ENCODE assay signal across 11 cellular contexts in genomic region chr10:16996530-16996964, GRCh38.
DNase-seq lines count a peak whose midpoint lies in the region; ATAC-seq and TF ChIP-seq lines count a peak whose summit lies in the region.
"Had no signal": no experiment of that assay in that cellular context is flagged by ENCODE, and none has a peak within 500 bp of the region (broad histone marks: within the 10 kb centered on the region; RNA-seq: fewer than 3 reads in every experiment).

No MANE protein-coding gene starts in this region.

- H3K9me3 ChIP-seq in CD8-positive, alpha-beta T cell (ENCODE audit: low read length), result no peaks in the 10 kb centered on the region

- peaks cover 15% of the 10 kb centered on the region for H3K4me1 ChIP-seq in CD8-positive, alpha-beta T cell (ENCODE audit: insufficient read depth, low read length)

- TF ChIP-seq CTCF in CD8-positive, alpha-beta T cell (IDR thresholded peaks at IDR 0.05), result no peak
- TF ChIP-seq CTCF in progenitor cell of endocrine pancreas (IDR thresholded peaks at IDR 0.05; ENCODE audit: unreplicated experiment) (no peak), GM10248 (IDR thresholded peaks at IDR 0.05; ENCODE audit: control extremely low read depth, extremely low read depth, low read depth, missing control alignments) (no peak)

- H3K27me3 Mint-ChIP-seq in CD8-positive, alpha-beta T cell (ENCODE audit: low read depth), result no peaks in the 10 kb centered on the region
- no peaks in the 10 kb centered on the region for H3K27me3 Mint-ChIP-seq in progenitor cell of endocrine pancreas

- H3K4me3 Mint-ChIP-seq in CD8-positive, alpha-beta T cell, result no peak overlapping the region
- no peak overlapping the region for H3K4me3 Mint-ChIP-seq in progenitor cell of endocrine pancreas (ENCODE audit: low read depth)
- H3K4me3 Mint-ChIP-seq: activated CD8-positive, alpha-beta T cell treated with anti-CD3 and anti-CD28 coated beads, Interleukin-2, amount 10 ng/mL, durations not matched to agents 7 days and 5 days had no signal

- no peak overlapping the region for H3K27ac Mint-ChIP-seq in CD8-positive, alpha-beta T cell
- H3K27ac Mint-ChIP-seq in progenitor cell of endocrine pancreas, result peak overlapping the region; percentile 8
- H3K27ac Mint-ChIP-seq: activated CD8-positive, alpha-beta T cell treated with anti-CD3 and anti-CD28 coated beads, Interleukin-2, amount 10 ng/mL, durations not matched to agents 7 days and 5 days had no signal

- POLR2A ChIA-PET in CD8-positive, alpha-beta T cell (lab: Charles Lee), result interaction anchor here (0.9 to 1.1 kb wide), 2 partner anchors 233 to 234 kb away, joined by 3 read pairs; no protein-coding TSS in a partner anchor
- POLR2A ChIA-PET in GM10248 (lab: Yijun Ruan, JAX), result no interaction called here

- H3K4me3 ChIP-seq in CD8-positive, alpha-beta T cell (ENCODE audit: low read depth, low read length), result no peak overlapping the region

- no peaks in the 10 kb centered on the region for H3K36me3 ChIP-seq in CD8-positive, alpha-beta T cell (ENCODE audit: insufficient read depth, low read length)

- no peaks in the 10 kb centered on the region for H3K9me3 Mint-ChIP-seq in CD8-positive, alpha-beta T cell
- H3K9me3 Mint-ChIP-seq in progenitor cell of endocrine pancreas (ENCODE audit: low read depth), result peaks cover 6% of the 10 kb centered on the region

- H3K27me3 ChIP-seq in CD8-positive, alpha-beta T cell (ENCODE audit: insufficient read depth, low read length), result no peaks in the 10 kb centered on the region

- no peaks in the 10 kb centered on the region for H3K36me3 Mint-ChIP-seq in CD8-positive, alpha-beta T cell
- no peaks in the 10 kb centered on the region for H3K36me3 Mint-ChIP-seq in progenitor cell of endocrine pancreas (ENCODE audit: insufficient read depth)

- H3K4me1 Mint-ChIP-seq in CD8-positive, alpha-beta T cell (ENCODE audit: low read depth), result peaks cover 16% of the 10 kb centered on the region
- peaks cover 7% of the 10 kb centered on the region for H3K4me1 Mint-ChIP-seq in progenitor cell of endocrine pancreas (ENCODE audit: low read depth)

- peak overlapping the region; percentile 20 for H3K27ac ChIP-seq in CD8-positive, alpha-beta T cell (ENCODE audit: low read depth, low read length)

- no peak for ATAC-seq in CD8-positive, alpha-beta T cell
- no peak for ATAC-seq in HG03097 (IDR thresholded peaks at IDR 0.05; ENCODE audit: low FRiP score, unreplicated experiment)

- CTCF ChIA-PET in CD8-positive, alpha-beta T cell (lab: Charles Lee), result interaction anchor here (1.6 kb wide), 1 partner anchor 153 kb away, joined by 3 read pairs; no protein-coding TSS in a partner anchor
- CTCF ChIA-PET in GM10248 (lab: Yijun Ruan, JAX), result interaction anchor here (1.1 kb wide), 1 partner anchor 19 kb away, joined by 4 read pairs; no protein-coding TSS in a partner anchor

- DNase-seq in CD8-positive, alpha-beta T cell, result no peak
- DNase-seq in RPMI7951 (ENCODE audit: low read depth) (peak; percentile 86), fibroblast of gingiva (ENCODE audit: low read depth) (peak; percentile 62), progenitor cell of endocrine pancreas (ENCODE audit: low spot score, unreplicated experiment) (no peak), UCSD-AML1 (lab: John Stamatoyannopoulos, UW; ENCODE audit: unreplicated experiment) (no peak), GM10248 (ENCODE audit: extremely low spot score) (no peak)
- DNase-seq in NK-92 treated with Interleukin-12 subunit alpha and Interleukin-12 subunit beta, amount 100 ng/mL, for 24 hours (lab: John Stamatoyannopoulos, UW), result no peak
- DNase-seq: activated CD8-positive, alpha-beta T cell treated with anti-CD3 and anti-CD28 coated beads, Interleukin-2, amount 10 ng/mL, durations not matched to agents 7 days and 5 days; NCI-H1417; stimulated activated CD4-positive, alpha-beta T cell treated with anti-CD3 and anti-CD28 coated beads, Interleukin-15, amount 100 ng/mL, for 24 hours had no signal

- intact Hi-C loops in CD8-positive, alpha-beta T cell (cut with DNase I, micrococcal nuclease), result no loop called here

Comparison
In these comparisons a context has a peak if more than half of its experiments do, and no peak if none do; other contexts are left out.
1. DNase-seq: peak in RPMI7951 (single experiment) and fibroblast of gingiva (single experiment); none in CD8-positive, alpha-beta T cell (0 of 7), progenitor cell of endocrine pancreas (single experiment), UCSD-AML1 (single experiment), NK-92 treated with Interleukin-12 subunit alpha and Interleukin-12 subunit beta, amount 100 ng/mL, for 24 hours (single experiment) and GM10248 (single experiment).